ENCODE assay signal across 24 cellular contexts in genomic region chr7:12228024-12228423, GRCh38.
"Had no signal": no experiment of that assay in that cellular context is flagged by ENCODE, and none has a peak within 500 bp of the region (broad histone marks: within the 10 kb centered on the region; RNA-seq: fewer than 3 reads in every experiment).

No MANE protein-coding gene starts in this region.

- H3K27ac ChIP-seq: dorsolateral prefrontal cortex, gastroesophageal sphincter, heart left ventricle, hepatocyte, left lung, neutrophil, parathyroid adenoma, thoracic aorta, tibial nerve, upper lobe of left lung had no signal

- H3K9me3 ChIP-seq: gastroesophageal sphincter, left lung, mucosa of descending colon, neutrophil, thoracic aorta, upper lobe of left lung had no signal

- H3K27me3 ChIP-seq: dorsolateral prefrontal cortex, gastroesophageal sphincter, heart left ventricle, hepatocyte, left lung, neutrophil, tibial nerve, upper lobe of left lung had no signal

- H3K4me3 ChIP-seq: dorsolateral prefrontal cortex, gastroesophageal sphincter, heart left ventricle, hepatocyte, left lung, mucosa of descending colon, thoracic aorta, tibial nerve, upper lobe of left lung had no signal

- H3K4me2 ChIP-seq: hepatocyte had no signal

- DNase-seq: dorsolateral prefrontal cortex; effector CD4-positive, alpha-beta T cell; foreskin fibroblast; heart left ventricle; left cardiac atrium; left lung; mesenchymal stem cell; mucosa of descending colon; naive B cell; stimulated activated CD4-positive, alpha-beta T cell treated with anti-CD3 and anti-CD28 coated beads, Interleukin-2, amount 100 ng/mL, for 24 hours; stimulated activated CD4-positive, alpha-beta T cell treated with anti-CD3 and anti-CD28 coated beads, Interleukin-4, amount 100 ng/mL, for 24 hours; stimulated activated naive CD4-positive, alpha-beta T cell treated with Interleukin-2 at 50 U/mL for 16 hours; substantia nigra; upper lobe of left lung had no signal

- FAIRE-seq: urothelium cell line had no signal

- H3K4me1 ChIP-seq: left lung, parathyroid adenoma, tibial nerve, upper lobe of left lung had no signal

- ATAC-seq: gastroesophageal sphincter; heart left ventricle; left cardiac atrium; left lung; mucosa of descending colon; natural killer cell treated with Interleukin-12 subunit alpha and Interleukin-12 subunit beta and Interleukin-15 and Interleukin-18, amount 100 ng/mL, for 72 hours; sciatic nerve; stimulated activated effector memory CD8-positive, alpha-beta T cell treated with anti-CD3 and anti-CD28 coated beads, Interleukin-12 subunit alpha, Interleukin-12 subunit beta, amount 100 ng/mL, for 72 hours had no signal
